In the genomic region with DNA sequence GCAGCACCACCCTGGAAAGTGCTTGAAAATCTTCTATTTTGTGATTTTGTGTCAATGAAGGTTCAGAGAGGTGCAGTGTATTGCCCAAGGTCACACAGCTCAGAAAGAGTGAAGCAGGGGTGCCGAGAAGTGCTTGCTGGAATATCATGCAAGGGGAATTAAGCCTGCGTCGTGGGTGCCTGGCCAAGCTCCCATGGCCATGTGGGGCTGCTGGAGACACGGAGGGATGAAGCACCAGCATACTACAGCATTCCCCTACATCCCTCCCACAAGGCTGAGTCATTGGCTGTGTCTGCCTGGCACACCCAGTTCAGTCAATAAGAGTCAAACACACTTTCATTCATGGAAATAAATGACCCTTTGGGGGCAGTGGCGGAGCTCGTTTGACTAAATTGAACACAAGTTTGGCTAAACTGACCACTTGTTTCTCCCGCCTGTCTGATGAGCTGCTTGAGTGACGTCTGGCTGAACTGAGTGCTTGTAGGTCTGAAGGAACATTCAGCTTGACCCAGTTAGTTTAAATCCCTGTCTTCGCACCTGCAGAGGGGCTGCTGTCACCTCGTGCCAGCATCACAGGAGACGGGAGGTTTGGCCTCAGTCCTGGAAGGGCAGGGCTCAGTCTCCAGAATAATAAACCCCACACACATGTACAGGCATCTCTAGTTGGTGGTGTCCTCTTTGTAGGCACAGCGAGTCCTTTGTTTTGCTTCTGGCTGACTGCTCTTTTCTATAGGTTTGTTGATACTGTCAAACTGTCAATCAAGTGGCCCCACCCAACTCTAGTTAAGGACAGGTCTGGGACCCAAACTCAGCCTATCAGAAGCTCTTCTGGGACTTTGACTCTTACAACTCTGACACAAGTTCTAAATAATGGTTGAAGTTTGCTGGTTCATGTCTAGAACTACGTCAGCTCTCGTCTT, we compare ENCODE assay signal across 10 cellular contexts. TPM values are rescaled to one million over a fixed set of nuclear protein-coding genes. Genes with fewer than 3 reads are reported as not detected.
A peak's percentile ranks its signal among the peaks of the same experiment; 100 is the strongest.
DNase-seq lines count a peak whose midpoint lies in the region; ATAC-seq and TF ChIP-seq lines count a peak whose summit lies in the region.
"Had no signal": no experiment of that assay in that cellular context is flagged by ENCODE, and none has a peak within 500 bp of the region (broad histone marks: within the 10 kb centered on the region; RNA-seq: fewer than 3 reads in every experiment).

No MANE protein-coding gene starts in this region.

- H3K27ac ChIP-seq in RWPE2 (ENCODE audit: poor library complexity, severe bottlenecking), result peak overlapping the region; percentile 97
- H3K27ac ChIP-seq in foreskin keratinocyte, result no peak overlapping the region
- no peak overlapping the region for H3K27ac ChIP-seq in sigmoid colon
- H3K27ac ChIP-seq: HL-60 had no signal

- H3K9me3 ChIP-seq in RWPE2 (ENCODE audit: severe bottlenecking) (no peaks in the 10 kb centered on the region), sigmoid colon (no peaks in the 10 kb centered on the region)

- WGBS in sigmoid colon, 2 donors, result 28 to 61% methylated on average over 14 of the region's 14 CpGs

- no peak for TF ChIP-seq EP300 in sigmoid colon (IDR thresholded peaks at IDR 0.05)

- H3K36me3 ChIP-seq in RWPE2 (ENCODE audit: low read depth), result no peaks in the 10 kb centered on the region
- no peaks in the 10 kb centered on the region for H3K36me3 ChIP-seq in sigmoid colon

- ATAC-seq in RWPE2 (ENCODE audit: low read depth), result peak; percentile 94
- peak; percentile 87 for ATAC-seq in foreskin keratinocyte
- ATAC-seq in HG02973 (IDR thresholded peaks at IDR 0.05; ENCODE audit: unreplicated experiment), result no peak
- ATAC-seq in GM19397 (IDR thresholded peaks at IDR 0.05; ENCODE audit: unreplicated experiment), result no peak

- TF ChIP-seq POLR2A in sigmoid colon (IDR thresholded peaks at IDR 0.05), result no peak

- H3K4me3 ChIP-seq in RWPE2 (ENCODE audit: severe bottlenecking) (no peak overlapping the region), sigmoid colon (no peak overlapping the region)

- peak; percentile 97 for TF ChIP-seq CTCF in RWPE2 (IDR thresholded peaks at IDR 0.05; ENCODE audit: poor library complexity, severe bottlenecking)
- peak; percentile 38 for TF ChIP-seq CTCF in foreskin keratinocyte (conservative IDR thresholded peaks at IDR 0.05)
- no peak for TF ChIP-seq CTCF in sigmoid colon (IDR thresholded peaks at IDR 0.05)

- peaks cover 35% of the 10 kb centered on the region for H3K4me1 ChIP-seq in RWPE2 (ENCODE audit: insufficient read depth, poor library complexity, severe bottlenecking)
- H3K4me1 ChIP-seq in foreskin keratinocyte, result peaks cover 10% of the 10 kb centered on the region
- peaks cover 0 to 6% (median under 1%) of the 10 kb centered on the region in 4 donors for H3K4me1 ChIP-seq in sigmoid colon

- intact Hi-C loops in sigmoid colon (cut with DNase I), result no loop called here

- no peaks in the 10 kb centered on the region for H3K27me3 ChIP-seq in RWPE2 (ENCODE audit: insufficient read depth, poor library complexity, severe bottlenecking)
- H3K27me3 ChIP-seq in foreskin keratinocyte, result no peaks in the 10 kb centered on the region
- no peaks in the 10 kb centered on the region for H3K27me3 ChIP-seq in sigmoid colon

- DNase-seq in H4 (ENCODE audit: low spot score), result peak; percentile 72
- peak; percentile 99 for DNase-seq in RWPE2 (ENCODE audit: low spot score)
- DNase-seq in foreskin keratinocyte, result peak; percentile 47 to 71
- DNase-seq in sigmoid colon, result peak; percentile 67
- DNase-seq in stimulated activated CD4-positive, alpha-beta T cell treated with anti-CD3 and anti-CD28 coated beads, Interleukin-4, amount 100 ng/mL, for 1 hour, result no peak
- DNase-seq in epidermal melanocyte (ENCODE audit: insufficient read length, low spot score), result no peak
- DNase-seq: activated naive CD4-positive, alpha-beta T cell treated with anti-CD3 and anti-CD28 coated beads, Interleukin-2, amount 10 ng/mL, durations not matched to agents 7 days and 5 days had no signal

RNA-seq across cellular contexts. Expression of gene TGM2, which starts 8.4 kb away (rescaled TPM):
- 7.0 and 7.1 TPM in 2 replicates for total RNA-seq in H4 (2014; rRNA removed; shearing (Covaris generic))
- 17.4 and 41.2 TPM in 2 replicates for total RNA-seq in foreskin keratinocyte
- 13.7 and 29.5 TPM in 2 replicates for polyA plus RNA-seq in foreskin keratinocyte
- 100 to 1,000 TPM in 2 of 4 donors, 10 to 100 TPM in 2; 14.8 to 104 (median 60.7) TPM for total RNA-seq in sigmoid colon
- 10 to 100 TPM in 1 of 3 donors, 1 to 10 TPM in 2; 6.5 to 71.1 (median 7.2) TPM for polyA plus RNA-seq in sigmoid colon

Comparison
In these comparisons a context has a peak if more than half of its experiments do, and no peak if none do; other contexts are left out.
1. DNase-seq: peak in H4 (single experiment), RWPE2 (single experiment), foreskin keratinocyte (2 of 2) and sigmoid colon (single experiment); none in stimulated activated CD4-positive, alpha-beta T cell treated with anti-CD3 and anti-CD28 coated beads, Interleukin-4, amount 100 ng/mL, for 1 hour (single experiment) and epidermal melanocyte (single experiment).
2. ATAC-seq: peak in RWPE2 (single experiment) and foreskin keratinocyte (single experiment); none in HG02973 (single experiment) and GM19397 (single experiment).
3. CTCF ChIP-seq: peak in RWPE2 (single experiment) and foreskin keratinocyte (single experiment); none in sigmoid colon (0 of 4).